ENCODE assay signal across 1 cellular context in the genomic region with DNA sequence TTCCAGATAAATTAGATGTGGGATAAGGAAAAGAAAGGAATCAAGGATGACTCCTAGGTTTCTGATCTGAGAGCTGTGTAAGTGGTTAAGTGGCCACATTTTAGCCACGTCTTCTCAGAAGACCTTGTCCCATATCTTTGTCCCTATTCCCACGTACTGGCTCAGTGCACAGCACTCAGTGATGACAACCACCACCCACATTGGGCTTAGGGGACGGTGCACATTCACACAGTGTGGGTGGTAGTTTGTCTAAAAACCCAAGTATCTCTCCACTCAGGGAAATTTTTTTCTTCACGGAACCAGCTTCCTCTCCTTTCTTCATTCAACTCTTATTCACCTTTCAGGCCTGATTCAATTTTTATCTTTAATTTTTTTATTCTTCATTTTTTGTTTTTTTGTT.
TF ChIP-seq lines count a peak whose summit lies in the region.

No MANE protein-coding gene starts in this region.

TF ChIP-seq in HepG2, 621 proteins besides CTCF, POLR2A, EP300 and RAD21:
- TF ChIP-seq, protein P1, sequence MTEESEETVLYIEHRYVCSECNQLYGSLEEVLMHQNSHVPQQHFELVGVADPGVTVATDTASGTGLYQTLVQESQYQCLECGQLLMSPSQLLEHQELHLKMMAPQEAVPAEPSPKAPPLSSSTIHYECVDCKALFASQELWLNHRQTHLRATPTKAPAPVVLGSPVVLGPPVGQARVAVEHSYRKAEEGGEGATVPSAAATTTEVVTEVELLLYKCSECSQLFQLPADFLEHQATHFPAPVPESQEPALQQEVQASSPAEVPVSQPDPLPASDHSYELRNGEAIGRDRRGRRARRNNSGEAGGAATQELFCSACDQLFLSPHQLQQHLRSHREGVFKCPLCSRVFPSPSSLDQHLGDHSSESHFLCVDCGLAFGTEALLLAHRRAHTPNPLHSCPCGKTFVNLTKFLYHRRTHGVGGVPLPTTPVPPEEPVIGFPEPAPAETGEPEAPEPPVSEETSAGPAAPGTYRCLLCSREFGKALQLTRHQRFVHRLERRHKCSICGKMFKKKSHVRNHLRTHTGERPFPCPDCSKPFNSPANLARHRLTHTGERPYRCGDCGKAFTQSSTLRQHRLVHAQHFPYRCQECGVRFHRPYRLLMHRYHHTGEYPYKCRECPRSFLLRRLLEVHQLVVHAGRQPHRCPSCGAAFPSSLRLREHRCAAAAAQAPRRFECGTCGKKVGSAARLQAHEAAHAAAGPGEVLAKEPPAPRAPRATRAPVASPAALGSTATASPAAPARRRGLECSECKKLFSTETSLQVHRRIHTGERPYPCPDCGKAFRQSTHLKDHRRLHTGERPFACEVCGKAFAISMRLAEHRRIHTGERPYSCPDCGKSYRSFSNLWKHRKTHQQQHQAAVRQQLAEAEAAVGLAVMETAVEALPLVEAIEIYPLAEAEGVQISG (CRISPR knock-in tag; IDR thresholded peaks at IDR 0.05), result no peak
- TF ChIP-seq, protein P2, sequence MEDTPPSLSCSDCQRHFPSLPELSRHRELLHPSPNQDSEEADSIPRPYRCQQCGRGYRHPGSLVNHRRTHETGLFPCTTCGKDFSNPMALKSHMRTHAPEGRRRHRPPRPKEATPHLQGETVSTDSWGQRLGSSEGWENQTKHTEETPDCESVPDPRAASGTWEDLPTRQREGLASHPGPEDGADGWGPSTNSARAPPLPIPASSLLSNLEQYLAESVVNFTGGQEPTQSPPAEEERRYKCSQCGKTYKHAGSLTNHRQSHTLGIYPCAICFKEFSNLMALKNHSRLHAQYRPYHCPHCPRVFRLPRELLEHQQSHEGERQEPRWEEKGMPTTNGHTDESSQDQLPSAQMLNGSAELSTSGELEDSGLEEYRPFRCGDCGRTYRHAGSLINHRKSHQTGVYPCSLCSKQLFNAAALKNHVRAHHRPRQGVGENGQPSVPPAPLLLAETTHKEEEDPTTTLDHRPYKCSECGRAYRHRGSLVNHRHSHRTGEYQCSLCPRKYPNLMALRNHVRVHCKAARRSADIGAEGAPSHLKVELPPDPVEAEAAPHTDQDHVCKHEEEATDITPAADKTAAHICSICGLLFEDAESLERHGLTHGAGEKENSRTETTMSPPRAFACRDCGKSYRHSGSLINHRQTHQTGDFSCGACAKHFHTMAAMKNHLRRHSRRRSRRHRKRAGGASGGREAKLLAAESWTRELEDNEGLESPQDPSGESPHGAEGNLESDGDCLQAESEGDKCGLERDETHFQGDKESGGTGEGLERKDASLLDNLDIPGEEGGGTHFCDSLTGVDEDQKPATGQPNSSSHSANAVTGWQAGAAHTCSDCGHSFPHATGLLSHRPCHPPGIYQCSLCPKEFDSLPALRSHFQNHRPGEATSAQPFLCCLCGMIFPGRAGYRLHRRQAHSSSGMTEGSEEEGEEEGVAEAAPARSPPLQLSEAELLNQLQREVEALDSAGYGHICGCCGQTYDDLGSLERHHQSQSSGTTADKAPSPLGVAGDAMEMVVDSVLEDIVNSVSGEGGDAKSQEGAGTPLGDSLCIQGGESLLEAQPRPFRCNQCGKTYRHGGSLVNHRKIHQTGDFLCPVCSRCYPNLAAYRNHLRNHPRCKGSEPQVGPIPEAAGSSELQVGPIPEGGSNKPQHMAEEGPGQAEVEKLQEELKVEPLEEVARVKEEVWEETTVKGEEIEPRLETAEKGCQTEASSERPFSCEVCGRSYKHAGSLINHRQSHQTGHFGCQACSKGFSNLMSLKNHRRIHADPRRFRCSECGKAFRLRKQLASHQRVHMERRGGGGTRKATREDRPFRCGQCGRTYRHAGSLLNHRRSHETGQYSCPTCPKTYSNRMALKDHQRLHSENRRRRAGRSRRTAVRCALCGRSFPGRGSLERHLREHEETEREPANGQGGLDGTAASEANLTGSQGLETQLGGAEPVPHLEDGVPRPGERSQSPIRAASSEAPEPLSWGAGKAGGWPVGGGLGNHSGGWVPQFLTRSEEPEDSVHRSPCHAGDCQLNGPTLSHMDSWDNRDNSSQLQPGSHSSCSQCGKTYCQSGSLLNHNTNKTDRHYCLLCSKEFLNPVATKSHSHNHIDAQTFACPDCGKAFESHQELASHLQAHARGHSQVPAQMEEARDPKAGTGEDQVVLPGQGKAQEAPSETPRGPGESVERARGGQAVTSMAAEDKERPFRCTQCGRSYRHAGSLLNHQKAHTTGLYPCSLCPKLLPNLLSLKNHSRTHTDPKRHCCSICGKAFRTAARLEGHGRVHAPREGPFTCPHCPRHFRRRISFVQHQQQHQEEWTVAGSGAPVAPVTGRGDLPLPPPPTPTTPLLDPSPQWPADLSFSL (CRISPR knock-in tag; IDR thresholded peaks at IDR 0.05), result no peak
- TF ChIP-seq ZNF672 (CRISPR knock-in tag; IDR thresholded peaks at IDR 0.05), result no peak
- TF ChIP-seq ZNF709 (CRISPR knock-in tag; IDR thresholded peaks at IDR 0.05), result no peak
- no peak for TF ChIP-seq ZNF75D (CRISPR knock-in tag; IDR thresholded peaks at IDR 0.05; ENCODE audit: borderline replicate concordance)
- no peak for TF ChIP-seq ZNF337 (CRISPR knock-in tag; IDR thresholded peaks at IDR 0.05; ENCODE audit: borderline replicate concordance, low read depth)
- no peak for TF ChIP-seq NFYB (CRISPR knock-in tag; IDR thresholded peaks at IDR 0.05)
- TF ChIP-seq SNAI1 (CRISPR knock-in tag; IDR thresholded peaks at IDR 0.05; ENCODE audit: borderline replicate concordance), result no peak
- TF ChIP-seq RCOR2 (CRISPR knock-in tag; IDR thresholded peaks at IDR 0.05), result no peak
- no peak for TF ChIP-seq NFYC (CRISPR knock-in tag; IDR thresholded peaks at IDR 0.05)
- TF ChIP-seq PCBP2 (optimal IDR thresholded peaks at IDR 0.05; ENCODE audit: low read depth, low read length, poor library complexity, severe bottlenecking), result no peak
- TF ChIP-seq SNAPC2 (CRISPR knock-in tag; IDR thresholded peaks at IDR 0.05), result no peak
- TF ChIP-seq ZBTB20 (CRISPR knock-in tag; IDR thresholded peaks at IDR 0.05; ENCODE audit: borderline replicate concordance, low read depth), result no peak
- TF ChIP-seq, protein P3, sequence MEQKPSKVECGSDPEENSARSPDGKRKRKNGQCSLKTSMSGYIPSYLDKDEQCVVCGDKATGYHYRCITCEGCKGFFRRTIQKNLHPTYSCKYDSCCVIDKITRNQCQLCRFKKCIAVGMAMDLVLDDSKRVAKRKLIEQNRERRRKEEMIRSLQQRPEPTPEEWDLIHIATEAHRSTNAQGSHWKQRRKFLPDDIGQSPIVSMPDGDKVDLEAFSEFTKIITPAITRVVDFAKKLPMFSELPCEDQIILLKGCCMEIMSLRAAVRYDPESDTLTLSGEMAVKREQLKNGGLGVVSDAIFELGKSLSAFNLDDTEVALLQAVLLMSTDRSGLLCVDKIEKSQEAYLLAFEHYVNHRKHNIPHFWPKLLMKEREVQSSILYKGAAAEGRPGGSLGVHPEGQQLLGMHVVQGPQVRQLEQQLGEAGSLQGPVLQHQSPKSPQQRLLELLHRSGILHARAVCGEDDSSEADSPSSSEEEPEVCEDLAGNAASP (CRISPR knock-in tag; IDR thresholded peaks at IDR 0.05; ENCODE audit: borderline replicate concordance), result no peak
- no peak for TF ChIP-seq PRPF4 (IDR thresholded peaks at IDR 0.05; ENCODE audit: low read depth, low read length, poor library complexity, severe bottlenecking)
- no peak for TF ChIP-seq ZNF333 (CRISPR knock-in tag; IDR thresholded peaks at IDR 0.05; ENCODE audit: borderline replicate concordance)
- no peak for TF ChIP-seq ZNF543 (CRISPR knock-in tag; IDR thresholded peaks at IDR 0.05)
- TF ChIP-seq, protein P4, sequence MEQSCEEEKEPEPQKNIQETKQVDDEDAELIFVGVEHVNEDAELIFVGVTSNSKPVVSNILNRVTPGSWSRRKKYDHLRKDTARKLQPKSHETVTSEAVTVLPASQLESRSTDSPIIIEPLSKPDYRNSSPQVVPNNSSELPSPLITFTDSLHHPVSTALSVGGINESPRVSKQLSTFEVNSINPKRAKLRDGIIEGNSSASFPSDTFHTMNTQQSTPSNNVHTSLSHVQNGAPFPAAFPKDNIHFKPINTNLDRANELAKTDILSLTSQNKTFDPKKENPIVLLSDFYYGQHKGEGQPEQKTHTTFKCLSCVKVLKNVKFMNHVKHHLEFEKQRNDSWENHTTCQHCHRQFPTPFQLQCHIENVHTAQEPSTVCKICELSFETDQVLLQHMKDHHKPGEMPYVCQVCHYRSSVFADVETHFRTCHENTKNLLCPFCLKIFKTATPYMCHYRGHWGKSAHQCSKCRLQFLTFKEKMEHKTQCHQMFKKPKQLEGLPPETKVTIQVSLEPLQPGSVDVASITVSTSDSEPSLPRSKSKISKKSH (CRISPR knock-in tag; IDR thresholded peaks at IDR 0.05; ENCODE audit: borderline replicate concordance), result no peak
- TF ChIP-seq, protein P5, sequence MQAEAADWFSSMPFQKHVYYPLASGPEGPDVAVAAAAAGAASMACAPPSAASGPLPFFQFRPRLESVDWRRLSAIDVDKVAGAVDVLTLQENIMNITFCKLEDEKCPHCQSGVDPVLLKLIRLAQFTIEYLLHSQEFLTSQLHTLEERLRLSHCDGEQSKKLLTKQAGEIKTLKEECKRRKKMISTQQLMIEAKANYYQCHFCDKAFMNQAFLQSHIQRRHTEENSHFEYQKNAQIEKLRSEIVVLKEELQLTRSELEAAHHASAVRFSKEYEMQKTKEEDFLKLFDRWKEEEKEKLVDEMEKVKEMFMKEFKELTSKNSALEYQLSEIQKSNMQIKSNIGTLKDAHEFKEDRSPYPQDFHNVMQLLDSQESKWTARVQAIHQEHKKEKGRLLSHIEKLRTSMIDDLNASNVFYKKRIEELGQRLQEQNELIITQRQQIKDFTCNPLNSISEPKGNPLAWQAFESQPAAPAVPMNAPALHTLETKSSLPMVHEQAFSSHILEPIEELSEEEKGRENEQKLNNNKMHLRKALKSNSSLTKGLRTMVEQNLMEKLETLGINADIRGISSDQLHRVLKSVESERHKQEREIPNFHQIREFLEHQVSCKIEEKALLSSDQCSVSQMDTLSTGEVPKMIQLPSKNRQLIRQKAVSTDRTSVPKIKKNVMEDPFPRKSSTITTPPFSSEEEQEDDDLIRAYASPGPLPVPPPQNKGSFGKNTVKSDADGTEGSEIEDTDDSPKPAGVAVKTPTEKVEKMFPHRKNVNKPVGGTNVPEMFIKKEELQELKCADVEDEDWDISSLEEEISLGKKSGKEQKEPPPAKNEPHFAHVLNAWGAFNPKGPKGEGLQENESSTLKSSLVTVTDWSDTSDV (CRISPR knock-in tag; IDR thresholded peaks at IDR 0.05), result no peak
- no peak for TF ChIP-seq ZNF577 (CRISPR knock-in tag; IDR thresholded peaks at IDR 0.05; ENCODE audit: borderline replicate concordance, low read depth)
